19 cellular contexts compared by ENCODE assay signal in genomic region chr3:170640737-170641171, GRCh38. TPM values are rescaled to one million over a fixed set of nuclear protein-coding genes. Genes with fewer than 3 reads are reported as not detected.
"Had no signal": no experiment of that assay in that cellular context is flagged by ENCODE, and none has a peak within 500 bp of the region (broad histone marks: within the 10 kb centered on the region; RNA-seq: fewer than 3 reads in every experiment).

No MANE protein-coding gene starts in this region.

- ATAC-seq: mucosa of descending colon; naive thymus-derived CD4-positive, alpha-beta T cell had no signal

- H2AFZ ChIP-seq: hepatocyte had no signal

- H3K4me2 ChIP-seq: hepatocyte had no signal

- H3K9me3 ChIP-seq: breast epithelium, mucosa of descending colon, neutrophil, right atrium auricular region, suprapubic skin had no signal

- H3K27ac ChIP-seq: breast epithelium, hepatocyte, neutrophil, right atrium auricular region, suprapubic skin had no signal

- H3K79me2 ChIP-seq: hepatocyte had no signal

- H3K36me3 ChIP-seq: breast epithelium, neutrophil, right atrium auricular region, suprapubic skin had no signal

- H3K4me1 ChIP-seq: breast epithelium had no signal

- DNase-seq: activated CD4-positive, alpha-beta T cell treated with anti-CD3 and anti-CD28 coated beads, Interleukin-2, amount 10 ng/mL, durations not matched to agents 7 days and 5 days; activated CD8-positive, alpha-beta memory T cell treated with anti-CD3 and anti-CD28 coated beads, Interleukin-2, amount 50 U/mL, for 48 hours; activated gamma-delta T cell treated with Interleukin-2 at 50 U/mL for 16 hours; aorta; dermis blood vessel endothelial cell; mucosa of descending colon; naive thymus-derived CD4-positive, alpha-beta T cell; stimulated activated CD4-positive, alpha-beta T cell treated with anti-CD3 and anti-CD28 coated beads, Interleukin-4, amount 100 ng/mL, for 1 hour; stimulated activated naive CD4-positive, alpha-beta T cell; T-cell; T-helper 9 cell had no signal

- H3K27me3 ChIP-seq: breast epithelium, hepatocyte, neutrophil, right atrium auricular region, suprapubic skin had no signal

- H3K4me3 ChIP-seq: breast epithelium, hepatocyte, lung, mucosa of descending colon, right atrium auricular region, suprapubic skin had no signal

RNA-seq across cellular contexts. Expression of gene SLC7A14, which starts 54.9 kb away (rescaled TPM):
- total RNA-seq: activated CD4-positive, alpha-beta T cell treated with anti-CD3 and anti-CD28 coated beads, Interleukin-2, amount 10 ng/mL, durations not matched to agents 7 days and 5 days; aorta; kidney epithelial cell; naive thymus-derived CD4-positive, alpha-beta T cell; right atrium auricular region; skeletal muscle tissue; suprapubic skin; T-cell had no signal
- polyA plus RNA-seq: aorta; hepatocyte; naive thymus-derived CD4-positive, alpha-beta T cell had no signal
